In genomic region chr5:119410448-119411170, GRCh38 we compare ENCODE assay signal across 1 cellular context.
TF ChIP-seq lines count a peak whose summit lies in the region.

No MANE protein-coding gene starts in this region.

TF ChIP-seq in SK-N-SH, 30 proteins besides CTCF, POLR2A, EP300 and RAD21 (continued from another document):
- TF ChIP-seq RXRA (IDR thresholded peaks at IDR 0.05; ENCODE audit: borderline replicate concordance, low read depth) (no peak), SMC3 (IDR thresholded peaks at IDR 0.05; ENCODE audit: low read depth, low read length) (no peak), EZH2phosphoT487 (IDR thresholded peaks at IDR 0.05; ENCODE audit: borderline replicate concordance, low read depth) (no peak), TCF12 (IDR thresholded peaks at IDR 0.05) (no peak), PBX3 (IDR thresholded peaks at IDR 0.05) (no peak), REST (IDR thresholded peaks at IDR 0.05; ENCODE audit: low read depth, low read length) (no peak), ELF1 (IDR thresholded peaks at IDR 0.05) (no peak)
